1 cellular context compared by ENCODE assay signal in the genomic region with DNA sequence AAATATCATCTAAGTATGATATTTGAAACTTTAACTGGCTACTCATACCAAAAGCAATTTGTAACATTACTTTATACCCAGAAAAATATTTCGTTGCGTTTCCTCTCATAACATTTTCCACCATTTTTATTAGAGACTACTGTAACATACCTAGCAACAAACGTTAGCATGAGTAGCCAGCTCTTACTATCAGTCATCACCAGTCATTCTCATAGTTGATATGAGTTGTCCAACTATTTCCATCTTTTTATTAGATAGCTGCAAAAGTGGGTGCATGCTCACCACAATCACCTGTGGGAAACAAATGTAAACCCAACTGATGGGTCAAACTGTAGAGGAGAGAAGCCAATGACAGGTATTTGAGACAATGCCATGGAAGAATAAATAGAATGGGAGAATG.
TF ChIP-seq lines count a peak whose summit lies in the region.

No MANE protein-coding gene starts in this region.

TF ChIP-seq in GM12878, 131 proteins besides CTCF, POLR2A, EP300 and RAD21 (continued from another document):
- TF ChIP-seq IKZF2 (IDR thresholded peaks at IDR 0.05) (peak in 1 of 2 experiments; percentile 40; a peak in 1 of 4 replicates), BACH1 (IDR thresholded peaks at IDR 0.05; ENCODE audit: borderline replicate concordance) (no peak), ZNF622 (IDR thresholded peaks at IDR 0.05) (no peak), KAT2A (conservative IDR thresholded peaks at IDR 0.05; ENCODE audit: control insufficient read depth, low read depth, low read length) (no peak)
